ENCODE assay signal across 1 cellular context in genomic region chr15:41545218-41545617, GRCh38.
TF ChIP-seq lines count a peak whose summit lies in the region.

No MANE protein-coding gene starts in this region.

TF ChIP-seq in IMR-90, 13 proteins besides CTCF, POLR2A, EP300 and RAD21:
- TF ChIP-seq RFX5 (IDR thresholded peaks at IDR 0.05; ENCODE audit: low read depth, low read length) (no peak), MAFK (IDR thresholded peaks at IDR 0.05; ENCODE audit: low read depth, low read length) (no peak), MXI1 (IDR thresholded peaks at IDR 0.05; ENCODE audit: borderline replicate concordance, low read depth, low read length) (no peak), NFE2L2 (IDR thresholded peaks at IDR 0.05; ENCODE audit: low read depth, low read length) (no peak), USF2 (IDR thresholded peaks at IDR 0.05; ENCODE audit: low read depth, low read length) (no peak), FOS (IDR thresholded peaks at IDR 0.05; ENCODE audit: low read depth, low read length) (no peak), CHD1 (IDR thresholded peaks at IDR 0.05; ENCODE audit: low read depth, low read length) (no peak), RCOR1 (IDR thresholded peaks at IDR 0.05; ENCODE audit: insufficient replicate concordance, low read length) (no peak), BHLHE40 (IDR thresholded peaks at IDR 0.05; ENCODE audit: low read depth, low read length) (no peak), CEBPB (IDR thresholded peaks at IDR 0.05; ENCODE audit: low read depth, low read length) (no peak), SMC3 (IDR thresholded peaks at IDR 0.05; ENCODE audit: low read depth, low read length) (no peak), ELK1 (IDR thresholded peaks at IDR 0.05; ENCODE audit: borderline replicate concordance, low read depth, low read length) (no peak)
